Comparison of ENCODE assay signal across 16 cellular contexts in genomic region chr1:203451849-203452784, GRCh38. TPM values are rescaled to one million over a fixed set of nuclear protein-coding genes. Genes with fewer than 3 reads are reported as not detected.
DNase-seq lines count a peak whose midpoint lies in the region; ATAC-seq and TF ChIP-seq lines count a peak whose summit lies in the region.
"Had no signal": no experiment of that assay in that cellular context is flagged by ENCODE, and none has a peak within 500 bp of the region (broad histone marks: within the 10 kb centered on the region; RNA-seq: fewer than 3 reads in every experiment).

No MANE protein-coding gene starts in this region.

- H3K4me1 ChIP-seq in OCI-LY7 (ENCODE audit: insufficient read depth, low read length, poor library complexity, severe bottlenecking) = peaks cover 86% of the 10 kb centered on the region
- peaks cover 36% of the 10 kb centered on the region for H3K4me1 ChIP-seq in vagina
- H3K4me1 ChIP-seq in aorta (ENCODE audit: control insufficient read depth in 1 of 2, insufficient read depth in 2 of 2, low read length in 2 of 2) = no peaks in the 10 kb centered on the region

- no peaks in the 10 kb centered on the region for H4K20me1 ChIP-seq in OCI-LY7 (ENCODE audit: insufficient read depth, low read length)

- ATAC-seq in left ventricle myocardium superior = peak; percentile 31
- ATAC-seq in left cardiac atrium = no peak
- no peak for ATAC-seq in HG03095 (IDR thresholded peaks at IDR 0.05; ENCODE audit: unreplicated experiment)
- no peak for ATAC-seq in aorta (ENCODE audit: low FRiP score)
- ATAC-seq: PC-3 had no signal

- H3K4me3 ChIP-seq in OCI-LY7 (ENCODE audit: low read depth, low read length, poor library complexity, severe bottlenecking) (peak overlapping the region; percentile 31), vagina (no peak overlapping the region), aorta (ENCODE audit: low read length in 2 of 2) (no peak overlapping the region)

- DNase-seq in left ventricle myocardium superior (no peak), left cardiac atrium (no peak), OCI-LY7 (ENCODE audit: low spot score) (peak; percentile 49), fibroblast of peridontal ligament (ENCODE audit: extremely low read depth) (peak; percentile 48), vagina (ENCODE audit: extremely low spot score in 2 of 2) (no peak), HPDE6-E6E7 (ENCODE audit: extremely low spot score) (no peak), aorta (no peak)
- DNase-seq: CD4-positive, CD25-positive, alpha-beta regulatory T cell; H9; NCI-H1105 treated with DMSO at 0.1 percent for 48 hours; NCI-H1694 treated with DMSO at 0.1 percent for 48 hours; NCI-H345; NCI-H526; NK-92 treated with Interleukin-12 subunit alpha and Interleukin-12 subunit beta, amount 100 ng/mL, for 24 hours; PC-3 had no signal

- CTCF ChIA-PET in OCI-LY7 (lab: Charles Lee; ENCODE audit: unreplicated experiment) = interaction anchor here (0.5 to 1.3 kb wide), 2 partner anchors 10 to 183 kb away, joined by 3 read pairs; no protein-coding TSS in a partner anchor

- 49 to 72% methylated on average over 2 of the region's 2 CpGs for WGBS in aorta, 2 donors

- no peaks in the 10 kb centered on the region for H3K9me3 ChIP-seq in OCI-LY7 (ENCODE audit: low read length)
- H3K9me3 ChIP-seq in vagina = no peaks in the 10 kb centered on the region
- H3K9me3 ChIP-seq in aorta (ENCODE audit: control insufficient read depth, low read length) = no peaks in the 10 kb centered on the region

- H3K36me3 ChIP-seq in OCI-LY7 (ENCODE audit: insufficient read depth, low read length) = no peaks in the 10 kb centered on the region
- H3K36me3 ChIP-seq in vagina = no peaks in the 10 kb centered on the region
- H3K36me3 ChIP-seq in aorta (ENCODE audit: control insufficient read depth in 1 of 2, insufficient read depth in 2 of 2, low read length in 1 of 2) = no peaks in the 10 kb centered on the region

- no peak for TF ChIP-seq POLR2A in vagina (IDR thresholded peaks at IDR 0.05)

- no peaks in the 10 kb centered on the region for H3K9me2 ChIP-seq in OCI-LY7 (ENCODE audit: insufficient read depth, low read length)

- H2AFZ ChIP-seq in OCI-LY7 (ENCODE audit: low read length) = peak overlapping the region; percentile 88; the same call in 1 of the 2 replicates

- H3K27me3 ChIP-seq in vagina (no peaks in the 10 kb centered on the region), aorta (ENCODE audit: control insufficient read depth in 1 of 2, insufficient read depth in 2 of 2, low read length in 1 of 2) (no peaks in the 10 kb centered on the region)

- no TSS peak for BruUV-seq in OCI-LY7 (replicated peaks; lab: Mats Ljungman, UMichigan)

- H3K4me2 ChIP-seq in OCI-LY7 (ENCODE audit: low read length) = peak overlapping the region; percentile 57

- POLR2A ChIA-PET in OCI-LY7 (lab: Charles Lee) = interaction anchor here (0.5 to 1.8 kb wide), 6 partner anchors 9 to 175 kb away, joined by 3 to 6 read pairs (median 4); no protein-coding TSS in a partner anchor

- intact Hi-C loops in left ventricle myocardium superior (cut with micrococcal nuclease) (no loop called here), left cardiac atrium (cut with DNase I) (no loop called here), OCI-LY7 (cut with micrococcal nuclease; ENCODE audit: unreplicated experiment) (no loop called here), vagina (cut with DNase I) (no loop called here), aorta (cut with DNase I) (no loop called here)

- no peak for TF ChIP-seq CTCF in OCI-LY7 (conservative IDR thresholded peaks at IDR 0.05; ENCODE audit: low read length)
- no peak for TF ChIP-seq CTCF in vagina (IDR thresholded peaks at IDR 0.05)

- H3K27ac ChIP-seq in OCI-LY7 (ENCODE audit: low read depth, low read length, poor library complexity, severe bottlenecking) (peak overlapping the region; percentile 61), vagina (peak overlapping the region; percentile 88), aorta (ENCODE audit: low read depth in 1 of 2, low read length in 2 of 2) (no peak overlapping the region)

- no peaks in the 10 kb centered on the region for H3K79me2 ChIP-seq in OCI-LY7 (ENCODE audit: insufficient read depth, low read depth, low read length)

RNA-seq across cellular contexts. Expression of gene PRELP, which starts 23.5 kb away (rescaled TPM):
- total RNA-seq in left ventricle myocardium superior = 22.5 TPM
- 10 to 100 TPM; 47.4 to 71.7 TPM for total RNA-seq in left cardiac atrium
- 0.03 TPM in 1 of 2 replicates, not detected in the other for total RNA-seq in OCI-LY7 (2014; rRNA removed; shearing (Covaris generic))
- total RNA-seq in OCI-LY7 (2022) = not detected in 2 replicates
- 128 TPM for total RNA-seq in vagina
- total RNA-seq in aorta = 100 to 1,000 TPM; 174 to 217 TPM
- polyA plus RNA-seq in aorta = 100 to 1,000 TPM; 152 to 178 TPM
- total RNA-seq: CD4-positive, CD25-positive, alpha-beta regulatory T cell; PC-3 had no signal
- polyA plus RNA-seq: CD4-positive, CD25-positive, alpha-beta regulatory T cell had no signal

RNA-seq across cellular contexts. Expression of gene OPTC, which starts 41.8 kb away (rescaled TPM):
- total RNA-seq in left ventricle myocardium superior (not detected), left cardiac atrium (not detected), OCI-LY7 (2022) (not detected in 2 replicates), vagina (not detected), aorta (not detected)
- total RNA-seq in OCI-LY7 (2014; rRNA removed; shearing (Covaris generic)) = not detected in 2 replicates
- polyA plus RNA-seq in aorta = under 1 TPM in 1 of 2 donors, not detected in 1; 0.56 TPM
- total RNA-seq: CD4-positive, CD25-positive, alpha-beta regulatory T cell; PC-3 had no signal
- polyA plus RNA-seq: CD4-positive, CD25-positive, alpha-beta regulatory T cell had no signal

Comparison
In these comparisons a context has a peak if more than half of its experiments do, and no peak if none do; other contexts are left out.
1. DNase-seq: peak in OCI-LY7 (single experiment) and fibroblast of peridontal ligament (single experiment); none in left ventricle myocardium superior (single experiment), left cardiac atrium (single experiment), vagina (0 of 2), HPDE6-E6E7 (single experiment) and aorta (0 of 2).
2. H3K27ac ChIP-seq: peak in OCI-LY7 (single experiment) and vagina (single experiment); none in aorta (0 of 2).
3. RNA of gene PRELP, which starts 23.5 kb away (total RNA-seq): 174 to 217 TPM in aorta, 128 TPM in vagina (single experiment), 47.4 to 71.7 TPM in left cardiac atrium and 22.5 TPM in left ventricle myocardium superior (single experiment); 0.03 TPM in OCI-LY7; every median in the first group is over 10 times any median in the second.